ENCODE assay signal across 8 cellular contexts in the genomic region with DNA sequence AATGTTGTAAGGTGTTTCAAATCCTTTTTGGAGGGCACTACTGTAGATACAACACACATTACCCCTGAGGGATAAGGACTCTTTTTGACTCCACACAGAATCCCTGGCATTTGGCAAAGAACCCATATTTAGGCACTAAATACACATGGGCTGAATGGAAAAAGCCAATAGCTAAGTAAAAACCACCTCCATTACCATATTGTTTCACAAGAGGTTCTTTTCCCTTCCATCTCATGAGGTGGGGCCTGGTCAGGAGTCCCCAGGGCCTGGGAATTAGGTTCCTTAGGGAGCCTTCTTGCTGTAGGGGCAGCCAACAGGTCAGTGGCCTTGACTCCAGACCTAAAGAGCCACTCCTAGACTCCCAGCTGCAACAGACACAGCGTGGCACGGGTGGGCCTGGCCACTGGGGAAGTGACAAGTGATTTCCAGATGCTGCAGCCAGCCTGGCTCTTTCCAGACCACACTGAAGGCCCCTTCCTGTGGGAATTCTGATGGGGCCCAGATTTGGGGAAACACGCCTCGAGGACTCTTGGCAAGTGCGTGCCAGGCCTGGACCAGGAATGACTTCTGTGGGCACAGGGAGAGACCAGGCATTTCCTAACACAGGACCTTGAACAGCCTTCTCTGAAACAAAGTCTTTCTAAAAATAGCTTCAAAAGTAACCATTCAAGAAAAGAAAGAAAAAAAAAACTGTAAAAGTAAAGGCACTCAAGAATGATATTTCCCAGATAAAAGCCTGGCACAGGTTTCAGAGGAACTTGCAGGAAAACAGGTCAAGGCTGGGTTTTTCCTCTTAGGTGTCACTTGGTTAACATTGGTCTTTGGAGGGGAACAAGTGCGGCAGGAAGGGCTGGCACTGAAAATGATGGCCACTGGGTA. TPM values are rescaled to one million over a fixed set of nuclear protein-coding genes. Genes with fewer than 3 reads are reported as not detected.
DNase-seq lines count a peak whose midpoint lies in the region; ATAC-seq, FAIRE-seq and TF ChIP-seq lines count a peak whose summit lies in the region.

No MANE protein-coding gene starts in this region.

- no peak overlapping the region for H3K4me3 ChIP-seq in A549
- peak overlapping the region; percentile 51 for H3K4me3 ChIP-seq in Loucy (ENCODE audit: low read length, poor library complexity, severe bottlenecking)
- no peak overlapping the region for H3K4me3 ChIP-seq in colonic mucosa

- no peak for TF ChIP-seq RAD21 in A549 (conservative IDR thresholded peaks at IDR 0.05 in 1 of 2, IDR thresholded peaks at IDR 0.05 in 1 of 2)

- peaks cover 68% of the 10 kb centered on the region for H3K79me2 ChIP-seq in Loucy (ENCODE audit: insufficient read depth, low read length)

- no peak for TF ChIP-seq EP300 in A549 (IDR thresholded peaks at IDR 0.05)

- peaks cover 6% of the 10 kb centered on the region; the same call in 1 of the 2 replicates for H3F3A ChIP-seq in Loucy (ENCODE audit: low read depth)

- DNase-seq in A549 (ENCODE audit: low read depth in 1 of 2, low spot score in 1 of 2) (no peak), colonic mucosa (no peak), myocyte (ENCODE audit: low read depth) (peak; percentile 95), NCI-H1048 (lab: John Stamatoyannopoulos, UW) (no peak), Ammon's horn (ENCODE audit: low spot score) (no peak), NOMO-1 (lab: John Stamatoyannopoulos, UW; ENCODE audit: unreplicated experiment in 2 of 2) (no peak)

- H4K20me1 ChIP-seq in Loucy (ENCODE audit: insufficient read depth, low read length, poor library complexity, severe bottlenecking), result no peaks in the 10 kb centered on the region

- TF ChIP-seq CTCF in A549 (IDR thresholded peaks at IDR 0.05) (no peak), Loucy (conservative IDR thresholded peaks at IDR 0.05; ENCODE audit: low read length) (no peak), colonic mucosa (IDR thresholded peaks at IDR 0.05) (no peak)

- WGBS in A549 (ENCODE audit: missing lambda C conversion rate), result 86% methylated on average over 4 of the region's 6 CpGs

- CTCF ChIA-PET in A549 (lab: Yijun Ruan, JAX), result interaction anchor here (1.2 to 3.7 kb wide), 7 partner anchors 9 to 221 kb away, joined by 3 to 16 read pairs (median 5); no protein-coding TSS in a partner anchor

- H2AFZ ChIP-seq in Loucy (ENCODE audit: low read length), result no peak overlapping the region

- FAIRE-seq in A549 (lab: Jason Lieb, UNC), result no peak

- H3K9ac ChIP-seq in Loucy (ENCODE audit: low read depth, low read length, poor library complexity, severe bottlenecking), result peak overlapping the region; percentile 69
- peak overlapping the region; percentile 19 to 44 for H3K9ac ChIP-seq in colonic mucosa (ENCODE audit: low read depth in 2 of 2, low read length in 2 of 2)

- H3K4me1 ChIP-seq in A549, result peaks cover 59% of the 10 kb centered on the region
- peaks cover 60% of the 10 kb centered on the region for H3K4me1 ChIP-seq in Loucy (ENCODE audit: insufficient read depth, low read length, poor library complexity, severe bottlenecking)
- H3K4me1 ChIP-seq in colonic mucosa, result peaks cover 11% of the 10 kb centered on the region

- H3K36me3 ChIP-seq in Loucy (ENCODE audit: insufficient read depth, low read length) (peaks cover 10% of the 10 kb centered on the region; the same call in 1 of the 2 replicates), colonic mucosa (no peaks in the 10 kb centered on the region)

- ATAC-seq in A549, result no peak; a peak in 1 of 6 replicates
- no peak for ATAC-seq in HG03521 (IDR thresholded peaks at IDR 0.05; ENCODE audit: unreplicated experiment)

- H3K27me3 ChIP-seq in Loucy (ENCODE audit: insufficient read depth, low read length, poor library complexity, severe bottlenecking), result no peaks in the 10 kb centered on the region
- no peaks in the 10 kb centered on the region for H3K27me3 ChIP-seq in colonic mucosa

- H3K9me3 ChIP-seq in A549, result no peaks in the 10 kb centered on the region
- no peaks in the 10 kb centered on the region for H3K9me3 ChIP-seq in Loucy (ENCODE audit: insufficient read depth, low read depth, low read length)
- no peaks in the 10 kb centered on the region for H3K9me3 ChIP-seq in colonic mucosa

- H3K4me2 ChIP-seq in A549 (peak overlapping the region; percentile 61), Loucy (ENCODE audit: low read depth, low read length, poor library complexity, severe bottlenecking) (peak overlapping the region; percentile 59)

- H3K9me2 ChIP-seq in Loucy (replicated peaks; ENCODE audit: low read depth, low read length), result no peaks in the 10 kb centered on the region

- POLR2A ChIA-PET in A549 (lab: Yijun Ruan, JAX), result interaction anchor here (0.8 to 2.9 kb wide), 5 partner anchors 9 to 18 kb away, joined by 3 to 19 read pairs (median 4); a partner anchor contains a TSS

- H3K27ac ChIP-seq in A549, result peak overlapping the region; percentile 92 to 94
- peak overlapping the region; percentile 54 for H3K27ac ChIP-seq in colonic mucosa

- intact Hi-C loops in colonic mucosa (cut with DNase I), result no loop called here

- no peak for TF ChIP-seq POLR2A in A549 (IDR thresholded peaks at IDR 0.05; ENCODE audit: low read length)

TF ChIP-seq in A549, 52 proteins besides CTCF, POLR2A, EP300 and RAD21:
- TF ChIP-seq TP53 (CRISPR knock-in tag; IDR thresholded peaks at IDR 0.05) (peak; percentile 56), HOXB5 (CRISPR knock-in tag; IDR thresholded peaks at IDR 0.05) (peak; percentile 64; the same call in 1 of the 2 replicates), NPAS2 (CRISPR knock-in tag; IDR thresholded peaks at IDR 0.05; ENCODE audit: borderline replicate concordance) (no peak), CHD4 (IDR thresholded peaks at IDR 0.05; ENCODE audit: borderline replicate concordance) (0 out of 2 replicates have a peak, but pooled peaks have one; percentile 41), FOSB (CRISPR knock-in tag; IDR thresholded peaks at IDR 0.05) (peak; percentile 76), HEYL (CRISPR knock-in tag; IDR thresholded peaks at IDR 0.05) (no peak), MAFK (IDR thresholded peaks at IDR 0.05; ENCODE audit: partially characterized antibody) (no peak), RARB (CRISPR knock-in tag; IDR thresholded peaks at IDR 0.05) (peak; percentile 60; the same call in 1 of the 2 replicates), CEBPB (IDR thresholded peaks at IDR 0.05) (no peak), HOXB13 (CRISPR knock-in tag; IDR thresholded peaks at IDR 0.05; ENCODE audit: low read depth) (peak; percentile 86), POLR2AphosphoS2 (conservative IDR thresholded peaks at IDR 0.05; ENCODE audit: low read length) (no peak), ZNF302 (CRISPR knock-in tag; IDR thresholded peaks at IDR 0.05) (peak; percentile 4; the same call in 1 of the 2 replicates), EHF (CRISPR knock-in tag; IDR thresholded peaks at IDR 0.05) (peak; percentile 68; the same call in 1 of the 2 replicates), KDM1A (IDR thresholded peaks at IDR 0.05; ENCODE audit: low read depth) (no peak)
- TF ChIP-seq, protein P1, sequence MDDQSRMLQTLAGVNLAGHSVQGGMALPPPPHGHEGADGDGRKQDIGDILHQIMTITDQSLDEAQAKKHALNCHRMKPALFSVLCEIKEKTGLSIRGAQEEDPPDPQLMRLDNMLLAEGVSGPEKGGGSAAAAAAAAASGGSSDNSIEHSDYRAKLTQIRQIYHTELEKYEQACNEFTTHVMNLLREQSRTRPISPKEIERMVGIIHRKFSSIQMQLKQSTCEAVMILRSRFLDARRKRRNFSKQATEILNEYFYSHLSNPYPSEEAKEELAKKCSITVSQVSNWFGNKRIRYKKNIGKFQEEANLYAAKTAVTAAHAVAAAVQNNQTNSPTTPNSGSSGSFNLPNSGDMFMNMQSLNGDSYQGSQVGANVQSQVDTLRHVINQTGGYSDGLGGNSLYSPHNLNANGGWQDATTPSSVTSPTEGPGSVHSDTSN (IDR thresholded peaks at IDR 0.05), result no peak
- TF ChIP-seq, protein P2, sequence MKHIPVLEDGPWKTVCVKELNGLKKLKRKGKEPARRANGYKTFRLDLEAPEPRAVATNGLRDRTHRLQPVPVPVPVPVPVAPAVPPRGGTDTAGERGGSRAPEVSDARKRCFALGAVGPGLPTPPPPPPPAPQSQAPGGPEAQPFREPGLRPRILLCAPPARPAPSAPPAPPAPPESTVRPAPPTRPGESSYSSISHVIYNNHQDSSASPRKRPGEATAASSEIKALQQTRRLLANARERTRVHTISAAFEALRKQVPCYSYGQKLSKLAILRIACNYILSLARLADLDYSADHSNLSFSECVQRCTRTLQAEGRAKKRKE (CRISPR knock-in tag; IDR thresholded peaks at IDR 0.05; ENCODE audit: low read depth), result no peak

RNA-seq across cellular contexts. Expression of a gene that starts 18.1 kb away (rescaled TPM):
- polyA plus RNA-seq in A549 (2011; rRNA removed) (24.1 and 26.2 TPM in 2 replicates), A549 (2017; fragmentation: RNase III; extraction: RNeasy Plus Mini Kit Qiagen cat#74134 plus additional on column Dnase treatment) (15.4 to 16.7 TPM (median 16.6 TPM) in 3 replicates)
- 14.4 and 19.0 TPM in 2 replicates for polyA plus RNA-seq in A549 (2012; cell fraction: cytosol; rRNA removed)
- 24.4 and 26.2 TPM in 2 replicates for polyA plus RNA-seq in A549 (2012; cell fraction: nucleus; rRNA removed)
- polyA minus RNA-seq in A549 (2011; rRNA and poly(A)+ RNA removed), result 35.1 and 37.2 TPM in 2 replicates
- total RNA-seq in colonic mucosa (10 to 100 TPM; 22.5 to 29.1 TPM), myocyte (12.2 and 14.3 TPM in 2 replicates)
- 37.7 TPM for polyA plus RNA-seq in myocyte (2012)

RNA-seq across cellular contexts. Expression of a gene that starts 40.6 kb away (rescaled TPM):
- not detected in 2 replicates for polyA plus RNA-seq in A549 (2011; rRNA removed)
- polyA plus RNA-seq in A549 (2012; cell fraction: cytosol; rRNA removed), result 0.01 TPM in 1 of 2 replicates, not detected in the other
- not detected in 2 replicates for polyA plus RNA-seq in A549 (2012; cell fraction: nucleus; rRNA removed)
- not detected in 3 replicates for polyA plus RNA-seq in A549 (2017; fragmentation: RNase III; extraction: RNeasy Plus Mini Kit Qiagen cat#74134 plus additional on column Dnase treatment)
- not detected in 2 replicates for polyA minus RNA-seq in A549 (2011; rRNA and poly(A)+ RNA removed)
- 1 to 10 TPM; 2.2 to 2.4 TPM for total RNA-seq in colonic mucosa
- not detected in 2 replicates for total RNA-seq in myocyte
- not detected for polyA plus RNA-seq in myocyte (2012)
